22 cellular contexts compared by ENCODE assay signal in genomic region chr11:64407630-64408029, GRCh38.
"Had no signal": no experiment of that assay in that cellular context is flagged by ENCODE, and none has a peak within 500 bp of the region (broad histone marks: within the 10 kb centered on the region; RNA-seq: fewer than 3 reads in every experiment).

No MANE protein-coding gene starts in this region.

- H3K9me3 ChIP-seq: breast epithelium, gastroesophageal sphincter, pancreas, suprapubic skin, transverse colon had no signal

- H3K36me3 ChIP-seq: breast epithelium, esophagus muscularis mucosa, gastroesophageal sphincter, pancreas, suprapubic skin, transverse colon had no signal

- H3K4me1 ChIP-seq: breast epithelium, pancreas had no signal

- H3K27ac ChIP-seq: breast epithelium, esophagus muscularis mucosa, gastroesophageal sphincter, pancreas, suprapubic skin, transverse colon had no signal

- H3K27ac Mint-ChIP-seq: activated CD4-positive, alpha-beta T cell treated with anti-CD3 and anti-CD28 coated beads, Interleukin-2, amount 10 ng/mL, durations not matched to agents 7 days and 5 days; activated CD8-positive, alpha-beta T cell treated with anti-CD3 and anti-CD28 coated beads, Interleukin-2, amount 10 ng/mL, durations not matched to agents 7 days and 5 days; activated T-cell treated with anti-CD3 and anti-CD28 coated beads, Interleukin-2, amount 50 U/mL, for 24 hours; activated T-helper 2 cell treated with anti-CD3 and anti-CD28 coated beads, Interferon-gamma antibody, Interleukin-2, Interleukin-4, amounts not matched to agents 10 μg/mL and 5 μg/mL and 100 μg/mL, durations not matched to agents 14 hours and 24 hours and 36 hours had no signal

- DNase-seq: activated CD4-positive, alpha-beta T cell treated with anti-CD3 and anti-CD28 coated beads, Interleukin-2, amount 10 ng/mL, durations not matched to agents 7 days and 5 days; activated CD4-positive, CD25-positive, alpha-beta regulatory T cell; activated CD8-positive, alpha-beta T cell treated with anti-CD3 and anti-CD28 coated beads, Interleukin-2, amount 10 ng/mL, durations not matched to agents 7 days and 5 days; activated naive CD4-positive, alpha-beta T cell treated with Interleukin-2 at 50 U/mL for 16 hours; activated T-cell treated with anti-CD3 and anti-CD28 coated beads, Interleukin-2, amount 50 U/mL, for 24 hours; anterior cingulate cortex; cerebellar nuclear complex; effector CD4-positive, alpha-beta T cell; left cardiac atrium; pancreas; stimulated activated CD4-positive, alpha-beta T cell treated with anti-CD3 and anti-CD28 coated beads, Interleukin-4, amount 100 ng/mL, for 1 hour; stimulated activated naive CD8-positive, alpha-beta T cell treated with anti-CD3 and anti-CD28 coated beads, Interleukin-15, amount 100 ng/mL, for 72 hours; T-helper 1 cell; T1000; transverse colon had no signal

- ATAC-seq: activated CD8-positive, alpha-beta T cell treated with anti-CD3 and anti-CD28 coated beads, Interleukin-2, amount 10 ng/mL, durations not matched to agents 7 days and 5 days; gastroesophageal sphincter; left cardiac atrium; pancreas; sciatic nerve; stimulated activated naive CD8-positive, alpha-beta T cell treated with anti-CD3 and anti-CD28 coated beads, Interleukin-15, amount 100 ng/mL, for 72 hours had no signal

- H3K27me3 ChIP-seq: breast epithelium, pancreas, transverse colon had no signal

- H3K4me1 Mint-ChIP-seq: activated CD4-positive, alpha-beta T cell treated with anti-CD3 and anti-CD28 coated beads, Interleukin-2, amount 10 ng/mL, durations not matched to agents 7 days and 5 days; stimulated activated naive CD8-positive, alpha-beta T cell treated with anti-CD3 and anti-CD28 coated beads, Interleukin-15, amount 100 ng/mL, for 72 hours had no signal

- H3K4me3 ChIP-seq: breast epithelium, esophagus muscularis mucosa, gastroesophageal sphincter, pancreas, smooth muscle cell, suprapubic skin, transverse colon had no signal

- H3K9me3 Mint-ChIP-seq: activated CD4-positive, alpha-beta T cell treated with anti-CD3 and anti-CD28 coated beads, Interleukin-2, amount 10 ng/mL, durations not matched to agents 7 days and 5 days; activated T-cell treated with anti-CD3 and anti-CD28 coated beads, Interleukin-2, amount 50 U/mL, for 24 hours; activated T-helper 2 cell treated with anti-CD3 and anti-CD28 coated beads, Interferon-gamma antibody, Interleukin-2, Interleukin-4, amounts not matched to agents 10 μg/mL and 5 μg/mL and 100 μg/mL, durations not matched to agents 14 hours and 24 hours and 36 hours had no signal

- H3K4me2 ChIP-seq: smooth muscle cell had no signal

- H3K4me3 Mint-ChIP-seq: activated CD4-positive, alpha-beta T cell treated with anti-CD3 and anti-CD28 coated beads, Interleukin-2, amount 10 ng/mL, durations not matched to agents 7 days and 5 days; activated CD8-positive, alpha-beta T cell treated with anti-CD3 and anti-CD28 coated beads, Interleukin-2, amount 10 ng/mL, durations not matched to agents 7 days and 5 days; activated T-cell treated with anti-CD3 and anti-CD28 coated beads, Interleukin-2, amount 50 U/mL, for 24 hours; stimulated activated naive CD8-positive, alpha-beta T cell treated with anti-CD3 and anti-CD28 coated beads, Interleukin-15, amount 100 ng/mL, for 72 hours had no signal
